ENCODE assay signal across 30 cellular contexts in the genomic region with DNA sequence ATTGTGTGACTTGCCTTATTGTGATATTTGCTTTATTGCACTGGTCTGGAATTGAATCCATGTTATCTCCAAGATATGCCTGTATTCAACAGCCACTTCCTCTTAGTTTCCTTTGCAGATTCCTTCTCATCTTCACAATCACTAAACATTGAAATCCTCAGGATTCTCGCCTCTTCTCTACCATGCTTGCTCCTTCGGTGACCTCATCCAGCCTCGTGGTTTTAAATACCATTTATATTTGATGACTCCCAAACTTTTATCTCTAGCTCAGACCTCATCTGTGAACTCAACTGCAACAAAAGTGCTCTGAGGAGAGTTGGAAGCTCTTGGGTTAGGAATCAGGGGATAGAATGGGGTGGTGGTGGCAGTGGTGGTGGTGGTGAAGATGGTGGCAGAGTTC. TPM values are rescaled to one million over a fixed set of nuclear protein-coding genes. Genes with fewer than 3 reads are reported as not detected.
DNase-seq lines count a peak whose midpoint lies in the region; ATAC-seq and TF ChIP-seq lines count a peak whose summit lies in the region.
"Had no signal": no experiment of that assay in that cellular context is flagged by ENCODE, and none has a peak within 500 bp of the region (broad histone marks: within the 10 kb centered on the region; RNA-seq: fewer than 3 reads in every experiment).

No MANE protein-coding gene starts in this region.

- H3K4me3 ChIP-seq in SJCRH30 (no peak overlapping the region), fibroblast of villous mesenchyme (ENCODE audit: low read depth, low read length) (no peak overlapping the region), smooth muscle cell (no peak overlapping the region)
- H3K4me3 ChIP-seq: BLaER1 treated with 17β-estradiol and CSF1 and Interleukin-3, amounts not matched to agents 10 nM and 100 nM; dorsolateral prefrontal cortex; gastrocnemius medialis; psoas muscle; tibial nerve had no signal

- TF ChIP-seq CTCF in fibroblast of villous mesenchyme (IDR thresholded peaks at IDR 0.05; ENCODE audit: insufficient read depth, low read depth, low read length) (no peak), smooth muscle cell (IDR thresholded peaks at IDR 0.05; ENCODE audit: borderline replicate concordance, insufficient read depth, poor library complexity, severe bottlenecking) (no peak)

- H3F3A ChIP-seq in smooth muscle cell (ENCODE audit: low read depth): no peaks in the 10 kb centered on the region

- peak; percentile 15 for DNase-seq in HT1080 (ENCODE audit: low read depth)
- peak; percentile 13 to 34 for DNase-seq in SJCRH30
- DNase-seq in fibroblast of villous mesenchyme (ENCODE audit: low read depth): peak; percentile 24
- DNase-seq in smooth muscle cell (lab: John Stamatoyannopoulos, UW; ENCODE audit: unreplicated experiment): no peak
- DNase-seq in NK-92 (lab: John Stamatoyannopoulos, UW; ENCODE audit: unreplicated experiment): no peak
- DNase-seq: activated CD4-positive, alpha-beta T cell treated with anti-CD3 and anti-CD28 coated beads, Interleukin-2, amount 50 U/mL, for 48 hours; activated CD4-positive, CD25-positive, alpha-beta regulatory T cell treated with anti-CD3 and anti-CD28 coated beads, Interleukin-2, amount 50 U/mL, for 72 hours; activated T-cell treated with anti-CD3 and anti-CD28 coated beads, Interleukin-2, amount 50 U/mL, for 48 hours; Caco-2; DMS53; dorsolateral prefrontal cortex; gastrocnemius medialis; GOT3; hippocampal formation; left ventricle myocardium superior; MM.1S; naive B cell; NCI-H1105 treated with DMSO at 0.1 percent for 48 hours; NCI-H1930; NCI-H526; PC-3; psoas muscle; SHP77 had no signal

- H3K79me2 ChIP-seq in smooth muscle cell (ENCODE audit: low read depth): no peaks in the 10 kb centered on the region

- no peaks in the 10 kb centered on the region for H3K9me3 ChIP-seq in SJCRH30 (replicated peaks)
- H3K9me3 ChIP-seq in smooth muscle cell (replicated peaks; ENCODE audit: low read depth): no peaks in the 10 kb centered on the region
- H3K9me3 ChIP-seq: Caco-2, gastrocnemius medialis, neutrophil, psoas muscle had no signal

- H2AFZ ChIP-seq in smooth muscle cell (ENCODE audit: low read depth): no peak overlapping the region

- H3K27ac ChIP-seq in SJCRH30 (peak overlapping the region; percentile 66), smooth muscle cell (ENCODE audit: low read depth) (peak overlapping the region; percentile 29)
- H3K27ac ChIP-seq: dorsolateral prefrontal cortex, gastrocnemius medialis, neutrophil, psoas muscle, tibial nerve had no signal

- WGBS in smooth muscle cell (ENCODE audit: low lambda C conversion rate): 27% methylated on average over 3 of the region's 3 CpGs

- H3K36me3 ChIP-seq in SJCRH30: no peaks in the 10 kb centered on the region
- no peaks in the 10 kb centered on the region for H3K36me3 ChIP-seq in smooth muscle cell (ENCODE audit: low read depth)
- H3K36me3 ChIP-seq: gastrocnemius medialis, neutrophil had no signal

- H3K4me2 ChIP-seq in smooth muscle cell: peak overlapping the region; percentile 30

- H3K4me1 ChIP-seq in SJCRH30: peaks cover 38% of the 10 kb centered on the region
- no peaks in the 10 kb centered on the region for H3K4me1 ChIP-seq in smooth muscle cell (ENCODE audit: low read depth)
- H3K4me1 ChIP-seq: Caco-2, gastrocnemius medialis, psoas muscle, tibial nerve had no signal

- H3K27me3 ChIP-seq in SJCRH30 (no peaks in the 10 kb centered on the region), smooth muscle cell (ENCODE audit: low read depth) (no peaks in the 10 kb centered on the region)
- H3K27me3 ChIP-seq: BLaER1 treated with 17β-estradiol and CSF1 and Interleukin-3, amounts not matched to agents 10 nM and 100 nM; dorsolateral prefrontal cortex; gastrocnemius medialis; neutrophil; tibial nerve had no signal

- ATAC-seq in HG02870 (IDR thresholded peaks at IDR 0.05; ENCODE audit: unreplicated experiment) (no peak), GM21619 (IDR thresholded peaks at IDR 0.05; ENCODE audit: unreplicated experiment) (no peak)
- ATAC-seq: gastrocnemius medialis; left ventricle myocardium superior; PC-3; psoas muscle; sciatic nerve; stimulated activated effector memory CD8-positive, alpha-beta T cell treated with anti-CD3 and anti-CD28 coated beads, Interleukin-12 subunit alpha, Interleukin-12 subunit beta, amount 100 ng/mL, for 72 hours had no signal

- no peaks in the 10 kb centered on the region for H4K20me1 ChIP-seq in smooth muscle cell (ENCODE audit: low read depth)
- H4K20me1 ChIP-seq: BLaER1 treated with 17β-estradiol and CSF1 and Interleukin-3, amounts not matched to agents 10 nM and 100 nM had no signal

- H3K9ac ChIP-seq in smooth muscle cell (ENCODE audit: low read depth): no peak overlapping the region
- H3K9ac ChIP-seq: BLaER1 treated with 17β-estradiol and CSF1 and Interleukin-3, amounts not matched to agents 10 nM and 100 nM had no signal

RNA-seq across cellular contexts. Expression of gene POLR2M, which starts 19.9 kb away (rescaled TPM):
- total RNA-seq in HT1080 (2014; rRNA removed; shearing (Covaris generic)): 117 and 253 TPM in 2 replicates
- 99.1 and 141 TPM in 2 replicates for polyA plus RNA-seq in HT1080 (2015; cell fraction: cytosol; rRNA removed)
- 17.7 and 19.1 TPM in 2 replicates for polyA plus RNA-seq in HT1080 (2015; cell fraction: nucleus; rRNA removed)
- 329 and 416 TPM in 2 replicates for total RNA-seq in SJCRH30 (2014; rRNA removed; shearing (Covaris generic))
- total RNA-seq in fibroblast of villous mesenchyme (71.7 and 637 TPM in 2 replicates), smooth muscle cell (49.8 and 387 TPM in 2 replicates)
- 19.8 and 23.9 TPM in 2 replicates for polyA plus RNA-seq in smooth muscle cell

Comparison
In these comparisons a context has a peak if more than half of its experiments do, and no peak if none do; other contexts are left out.
1. DNase-seq: peak in HT1080 (single experiment), SJCRH30 (2 of 2) and fibroblast of villous mesenchyme (single experiment); none in smooth muscle cell (single experiment) and NK-92 (single experiment).